10 cellular contexts compared by ENCODE assay signal in the genomic region with DNA sequence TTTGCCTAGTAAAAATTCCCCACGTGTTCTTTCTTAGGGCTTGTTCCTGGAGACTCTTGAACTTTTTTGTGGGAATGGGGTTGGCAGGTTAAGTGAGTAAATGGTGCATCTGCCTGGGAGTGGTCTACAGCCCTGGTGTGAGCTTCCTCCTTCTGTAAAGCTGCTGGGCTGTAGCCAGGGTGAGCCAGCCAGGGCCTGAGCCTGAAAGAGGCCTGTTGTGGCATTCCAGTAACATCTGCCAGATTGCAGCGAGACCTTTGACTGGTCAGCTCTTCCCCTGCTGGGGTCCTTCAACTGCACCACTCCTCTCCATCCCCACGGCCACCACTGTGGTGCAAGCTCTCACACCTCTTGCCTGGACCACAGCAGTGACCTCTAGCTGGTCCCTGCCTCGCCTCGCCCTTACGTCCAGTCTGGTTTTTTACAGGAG. TPM values are rescaled to one million over a fixed set of nuclear protein-coding genes. Genes with fewer than 3 reads are reported as not detected.
DNase-seq lines count a peak whose midpoint lies in the region; ATAC-seq and TF ChIP-seq lines count a peak whose summit lies in the region.
"Had no signal": no experiment of that assay in that cellular context is flagged by ENCODE, and none has a peak within 500 bp of the region (broad histone marks: within the 10 kb centered on the region; RNA-seq: fewer than 3 reads in every experiment).

No MANE protein-coding gene starts in this region.

- peaks cover 38% of the 10 kb centered on the region for H3F3A ChIP-seq in PC-9 (ENCODE audit: insufficient read depth, low read depth)

- 62% methylated on average over 6 of the region's 6 CpGs for WGBS in esophagus squamous epithelium, 2 donors

- peaks cover 83 to 91% of the 10 kb centered on the region in 2 donors for H3K4me1 Mint-ChIP-seq in natural killer cell treated with Interleukin-12 subunit alpha and Interleukin-12 subunit beta and Interleukin-15 and Interleukin-18, amount 100 ng/mL, for 72 hours (ENCODE audit: low read depth in 2 of 2)

- no peak for TF ChIP-seq POLR2A in esophagus squamous epithelium (IDR thresholded peaks at IDR 0.05)

- no peak overlapping the region for H3K4me3 ChIP-seq in BLaER1 treated with 17β-estradiol and CSF1 and Interleukin-3, amounts not matched to agents 10 nM and 100 nM
- H3K4me3 ChIP-seq in PC-9 (no peak overlapping the region), esophagus squamous epithelium (no peak overlapping the region)

- no peak for ATAC-seq in natural killer cell treated with Interleukin-12 subunit alpha and Interleukin-12 subunit beta and Interleukin-15 and Interleukin-18, amount 100 ng/mL, for 72 hours
- ATAC-seq in GM18520 (IDR thresholded peaks at IDR 0.05; ENCODE audit: unreplicated experiment): no peak

- no TSS peak for BruUV-seq in PC-9 (replicated peaks; lab: Mats Ljungman, UMichigan)

- POLR2A ChIA-PET in PC-9 (lab: Charles Lee; ENCODE audit: unreplicated experiment): interaction anchor here (0.6 kb wide), 1 partner anchor 26 kb away, joined by 7 read pairs; no protein-coding TSS in a partner anchor

- peaks cover 0 to 4% (median 0%) of the 10 kb centered on the region in 11 experiments; a peak in 2 of 22 replicates for H4K20me1 ChIP-seq in BLaER1 treated with 17β-estradiol and CSF1 and Interleukin-3, amounts not matched to agents 10 nM and 100 nM
- no peaks in the 10 kb centered on the region for H4K20me1 ChIP-seq in PC-9 (ENCODE audit: insufficient read depth)

- peak; percentile 37 to 82 for DNase-seq in PC-9
- DNase-seq in esophagus squamous epithelium (lab: John Stamatoyannopoulos, UW): no peak
- no peak for DNase-seq in natural killer cell treated with Interleukin-12 subunit alpha and Interleukin-12 subunit beta and Interleukin-15 and Interleukin-18, amount 100 ng/mL, for 72 hours (ENCODE audit: low spot score)
- no peak for DNase-seq in NOMO-1 treated with DMSO at 0.1 percent for 48 hours (lab: John Stamatoyannopoulos, UW; ENCODE audit: unreplicated experiment)
- DNase-seq in NCI-H2107 (lab: John Stamatoyannopoulos, UW): no peak
- no peak for DNase-seq in NCI-H2171 treated with DMSO at 0.1 percent for 48 hours (lab: John Stamatoyannopoulos, UW)
- DNase-seq: OCI-M1; stimulated activated CD4-positive, alpha-beta T cell treated with anti-CD3 and anti-CD28 coated beads, Interleukin-4, amount 100 ng/mL, for 24 hours had no signal

- H3K9me3 Mint-ChIP-seq in natural killer cell treated with Interleukin-12 subunit alpha and Interleukin-12 subunit beta and Interleukin-15 and Interleukin-18, amount 100 ng/mL, for 72 hours: no peaks in the 10 kb centered on the region

- 0 out of 2 replicates have a peak, but pooled peaks cover 7% of the 10 kb centered on the region for H3K79me2 ChIP-seq in PC-9 (ENCODE audit: low read depth)

- no peaks in the 10 kb centered on the region for H3K9me2 ChIP-seq in PC-9 (ENCODE audit: insufficient read depth)

- peak overlapping the region; percentile 97 to 100 for H3K27ac Mint-ChIP-seq in natural killer cell treated with Interleukin-12 subunit alpha and Interleukin-12 subunit beta and Interleukin-15 and Interleukin-18, amount 100 ng/mL, for 72 hours

- intact Hi-C loops in PC-9 (cut with micrococcal nuclease; ENCODE audit: unreplicated experiment) (loop anchor here (5.0 to 10.0 kb wide), 2 partner anchors 45 to 258 kb away; partner anchors contain the start of gene IL4), esophagus squamous epithelium (cut with DNase I) (no loop called here)

- TF ChIP-seq CTCF in PC-9 (conservative IDR thresholded peaks at IDR 0.05): no peak
- no peak for TF ChIP-seq CTCF in esophagus squamous epithelium (IDR thresholded peaks at IDR 0.05)

- no peak overlapping the region for H2AFZ ChIP-seq in PC-9

- no peaks in the 10 kb centered on the region for H3K27me3 Mint-ChIP-seq in natural killer cell treated with Interleukin-12 subunit alpha and Interleukin-12 subunit beta and Interleukin-15 and Interleukin-18, amount 100 ng/mL, for 72 hours

- CTCF ChIA-PET in PC-9 (lab: Charles Lee): interaction anchor here (0.5 to 0.7 kb wide), 2 partner anchors 79 to 81 kb away, joined by 3 to 10 read pairs; no protein-coding TSS in a partner anchor

- H3K9me3 ChIP-seq in BLaER1 treated with 17β-estradiol and CSF1 and Interleukin-3, amounts not matched to agents 10 nM and 100 nM (replicated peaks in 1 of 11): peaks cover 0 to 9% (median 0%) of the 10 kb centered on the region in 11 experiments; a peak in 7 of 22 replicates
- H3K9me3 ChIP-seq in PC-9 (ENCODE audit: insufficient read depth, low read depth) (no peaks in the 10 kb centered on the region), esophagus squamous epithelium (no peaks in the 10 kb centered on the region)

- H3K4me2 ChIP-seq in BLaER1 treated with 17β-estradiol and CSF1 and Interleukin-3, amounts not matched to agents 10 nM and 100 nM: peak overlapping the region; percentile 44 to 98 (median 93)
- H3K4me2 ChIP-seq in PC-9: peak overlapping the region; percentile 26

- peak overlapping the region in 8 of 11 experiments; percentile 31 to 99 (median 94); a peak in 12 of 22 replicates for H3K9ac ChIP-seq in BLaER1 treated with 17β-estradiol and CSF1 and Interleukin-3, amounts not matched to agents 10 nM and 100 nM

- H3K27ac ChIP-seq in BLaER1 treated with 17β-estradiol and CSF1 and Interleukin-3, amounts not matched to agents 10 nM and 100 nM: peak overlapping the region in 9 of 11 experiments; percentile 98 to 100 (median 100); a peak in 17 of 22 replicates
- H3K27ac ChIP-seq in PC-9 (peak overlapping the region; percentile 27), esophagus squamous epithelium (peak overlapping the region; percentile 63 to 98 (median 68))

- H3K36me3 ChIP-seq in BLaER1 treated with 17β-estradiol and CSF1 and Interleukin-3, amounts not matched to agents 10 nM and 100 nM: peaks cover 0 to 35% (median 17%) of the 10 kb centered on the region in 11 experiments; a peak in 11 of 22 replicates
- H3K36me3 ChIP-seq in PC-9 (ENCODE audit: low read depth) (no peaks in the 10 kb centered on the region), esophagus squamous epithelium (peaks cover 0 to 6% (median 0%) of the 10 kb centered on the region in 3 donors)

- H3K4me3 Mint-ChIP-seq in natural killer cell treated with Interleukin-12 subunit alpha and Interleukin-12 subunit beta and Interleukin-15 and Interleukin-18, amount 100 ng/mL, for 72 hours: peak overlapping the region; percentile 63

- peaks cover 19% of the 10 kb centered on the region for H3K36me3 Mint-ChIP-seq in natural killer cell treated with Interleukin-12 subunit alpha and Interleukin-12 subunit beta and Interleukin-15 and Interleukin-18, amount 100 ng/mL, for 72 hours

- H3K4me1 ChIP-seq in BLaER1 treated with 17β-estradiol and CSF1 and Interleukin-3, amounts not matched to agents 10 nM and 100 nM: peaks cover 73 to 100% (median 95%) of the 10 kb centered on the region in 10 experiments
- peaks cover 72% of the 10 kb centered on the region for H3K4me1 ChIP-seq in PC-9 (replicated peaks; ENCODE audit: insufficient read depth)
- peaks cover 40 to 100% (median 83%) of the 10 kb centered on the region in 3 donors for H3K4me1 ChIP-seq in esophagus squamous epithelium

- H3K27me3 ChIP-seq in BLaER1 treated with 17β-estradiol and CSF1 and Interleukin-3, amounts not matched to agents 10 nM and 100 nM: no peaks in the 10 kb centered on the region
- H3K27me3 ChIP-seq in PC-9 (ENCODE audit: insufficient read depth, low read depth) (no peaks in the 10 kb centered on the region), esophagus squamous epithelium (no peaks in the 10 kb centered on the region)

RNA-seq across cellular contexts. Expression of gene SLC22A5, which starts 47.5 kb away (rescaled TPM):
- total RNA-seq in PC-9 (2021) (13.5 and 15.2 TPM in 2 replicates), esophagus squamous epithelium (10 to 100 TPM in 1 of 4 donors, 1 to 10 TPM in 3; 7.4 to 15.8 (median 8.3) TPM)
- 1 to 10 TPM; 3.5 to 6.4 TPM for total RNA-seq in natural killer cell treated with Interleukin-12 subunit alpha and Interleukin-12 subunit beta and Interleukin-15 and Interleukin-18, amount 100 ng/mL, for 72 hours

Comparison
In these comparisons a context has a peak if more than half of its experiments do, and no peak if none do; other contexts are left out.
1. H3K27ac ChIP-seq: peak in every context shown above with its lines; median percentile 100 in BLaER1 treated with 17β-estradiol and CSF1 and Interleukin-3, amounts not matched to agents 10 nM and 100 nM; 68 in esophagus squamous epithelium; 27 in PC-9.
2. DNase-seq: peak in PC-9 (2 of 2); none in esophagus squamous epithelium (single experiment), natural killer cell treated with Interleukin-12 subunit alpha and Interleukin-12 subunit beta and Interleukin-15 and Interleukin-18, amount 100 ng/mL, for 72 hours (single experiment), NOMO-1 treated with DMSO at 0.1 percent for 48 hours (single experiment), NCI-H2107 (single experiment) and NCI-H2171 treated with DMSO at 0.1 percent for 48 hours (single experiment).